10 cellular contexts compared by ENCODE assay signal in the genomic region with DNA sequence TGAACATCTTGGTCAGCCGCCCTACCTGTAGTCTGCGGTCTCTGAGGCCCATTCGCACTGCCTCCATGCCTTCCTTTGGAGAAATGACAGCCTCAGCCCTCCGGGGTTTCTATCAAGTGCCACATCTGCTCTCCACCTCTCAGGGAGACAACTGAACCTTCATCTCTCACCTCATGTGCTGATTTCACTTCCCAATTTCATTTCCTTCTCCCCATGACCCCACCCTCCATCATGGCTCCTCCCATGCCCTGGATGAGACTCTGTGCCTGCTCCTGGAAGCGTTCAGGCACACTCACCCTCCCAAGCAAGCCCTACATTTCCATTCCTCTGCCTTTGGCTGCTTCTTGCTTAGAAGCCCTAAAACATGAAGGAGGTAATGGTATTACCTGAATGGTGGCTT. TPM values are rescaled to one million over a fixed set of nuclear protein-coding genes. Genes with fewer than 3 reads are reported as not detected.
DNase-seq lines count a peak whose midpoint lies in the region; ATAC-seq and TF ChIP-seq lines count a peak whose summit lies in the region.
"Had no signal": no experiment of that assay in that cellular context is flagged by ENCODE, and none has a peak within 500 bp of the region (broad histone marks: within the 10 kb centered on the region; RNA-seq: fewer than 3 reads in every experiment).

No MANE protein-coding gene starts in this region.

- H3K4me3 ChIP-seq in neuronal stem cell (ENCODE audit: low read length in 2 of 2), result no peak overlapping the region
- no peak overlapping the region for H3K4me3 ChIP-seq in GM23338
- H3K4me3 ChIP-seq: cardiac muscle cell, left ventricle myocardium inferior had no signal

- H3K79me2 ChIP-seq in GM23338 (replicated peaks; ENCODE audit: insufficient read depth), result no peaks in the 10 kb centered on the region

- H3K79me1 ChIP-seq in neuronal stem cell (ENCODE audit: low read depth, low read length), result no peaks in the 10 kb centered on the region

- H3K4me1 ChIP-seq in neuronal stem cell (ENCODE audit: control insufficient read depth in 2 of 2, insufficient read depth in 1 of 2, low read depth in 1 of 2, low read length in 2 of 2) (peaks cover 12 to 18% of the 10 kb centered on the region in 2 donors), GM23338 (ENCODE audit: insufficient read depth) (no peaks in the 10 kb centered on the region; the same call in 1 of the 2 replicates)
- H3K4me1 ChIP-seq: left ventricle myocardium inferior had no signal

- no peaks in the 10 kb centered on the region for H3K9me3 ChIP-seq in neuronal stem cell (replicated peaks in 1 of 2; ENCODE audit: control insufficient read depth in 2 of 2, insufficient read depth in 1 of 2, low read depth in 1 of 2, low read length in 2 of 2)
- H3K9me3 ChIP-seq: left ventricle myocardium inferior had no signal

- H3K27me3 ChIP-seq in neuronal stem cell (ENCODE audit: control insufficient read depth in 3 of 3, insufficient read depth in 3 of 3, low read depth in 1 of 3, low read length in 3 of 3) (no peaks in the 10 kb centered on the region), GM23338 (ENCODE audit: insufficient read depth) (no peaks in the 10 kb centered on the region)
- H3K27me3 ChIP-seq: cardiac muscle cell had no signal

- no peak overlapping the region for H3K4me2 ChIP-seq in neuronal stem cell (ENCODE audit: insufficient read depth, low read length, poor library complexity, severe bottlenecking)
- H3K4me2 ChIP-seq in GM23338, result no peak overlapping the region

- no peaks in the 10 kb centered on the region for H3K36me3 ChIP-seq in neuronal stem cell (replicated peaks in 1 of 2; ENCODE audit: control insufficient read depth in 2 of 2, insufficient read depth in 2 of 2, low read length in 2 of 2)
- no peaks in the 10 kb centered on the region for H3K36me3 ChIP-seq in GM23338 (ENCODE audit: insufficient read depth)
- H3K36me3 ChIP-seq: cardiac muscle cell, left ventricle myocardium inferior had no signal

- WGBS in neuronal stem cell (ENCODE audit: extremely low coverage in 2 of 2, insufficient read length in 2 of 2, insufficient replicate concordance in 1 of 2), 2 donors, result no CpG with 5 or more reads among the region's 5 CpGs

- no peak overlapping the region for H3K23ac ChIP-seq in neuronal stem cell (ENCODE audit: low read depth, low read length, poor library complexity)

- H4K91ac ChIP-seq in neuronal stem cell (ENCODE audit: low read depth, low read length, poor library complexity), result no peak overlapping the region

- H2BK15ac ChIP-seq in neuronal stem cell (ENCODE audit: low read length), result no peak overlapping the region

- no peaks in the 10 kb centered on the region for H3K9me3 Mint-ChIP-seq in GM23338

- no peak overlapping the region for H3K14ac ChIP-seq in neuronal stem cell (ENCODE audit: low read length)

- H3K27ac ChIP-seq in neuronal stem cell (replicated peaks; ENCODE audit: low read length) (no peak overlapping the region), GM23338 (ENCODE audit: low read depth) (no peak overlapping the region)
- H3K27ac ChIP-seq: cardiac muscle cell, left ventricle myocardium inferior had no signal

- ATAC-seq in GM18867 (IDR thresholded peaks at IDR 0.05; ENCODE audit: unreplicated experiment) (peak; percentile 41), GM21825 (IDR thresholded peaks at IDR 0.05; ENCODE audit: unreplicated experiment) (peak; percentile 58), GM23338 (no peak)

- H2BK5ac ChIP-seq in neuronal stem cell (ENCODE audit: low read length), result peak overlapping the region; percentile 32

- no peak overlapping the region for H3K4ac ChIP-seq in neuronal stem cell (ENCODE audit: low read length)

- no peak overlapping the region for H2AFZ ChIP-seq in neuronal stem cell (ENCODE audit: low read length)
- H2AFZ ChIP-seq in GM23338, result no peak overlapping the region

- 0 out of 2 replicates have a peak, but pooled peaks cover 2% of the 10 kb centered on the region for H3K9me2 ChIP-seq in GM23338 (ENCODE audit: insufficient read depth)

- H2AK5ac ChIP-seq in neuronal stem cell (ENCODE audit: low read depth, low read length), result no peak overlapping the region

- H3K27ac Mint-ChIP-seq in GM23338, result no peak overlapping the region

- H3K36me3 Mint-ChIP-seq in GM23338 (ENCODE audit: low read depth), result no peaks in the 10 kb centered on the region

- H4K20me1 ChIP-seq in GM23338 (replicated peaks; ENCODE audit: insufficient read depth), result no peaks in the 10 kb centered on the region

- H2BK12ac ChIP-seq in neuronal stem cell (ENCODE audit: low read length), result no peak overlapping the region

- H3K4me3 Mint-ChIP-seq in GM23338, result no peak overlapping the region

- H4K8ac ChIP-seq in neuronal stem cell (ENCODE audit: low read depth, low read length), result no peak overlapping the region

- H3F3A ChIP-seq in GM23338 (replicated peaks; ENCODE audit: low read depth), result no peaks in the 10 kb centered on the region

- no peak overlapping the region for H2BK120ac ChIP-seq in neuronal stem cell (ENCODE audit: low read depth, low read length)

- H3K18ac ChIP-seq in neuronal stem cell (ENCODE audit: low read length), result no peak overlapping the region

- H3K9ac ChIP-seq in neuronal stem cell (ENCODE audit: low read depth, low read length, poor library complexity), result no peak overlapping the region

- peaks cover 26% of the 10 kb centered on the region for H3K4me1 Mint-ChIP-seq in GM23338

- DNase-seq in NOMO-1 treated with DMSO at 0.1 percent for 48 hours (lab: John Stamatoyannopoulos, UW; ENCODE audit: unreplicated experiment), result peak; percentile 83
- DNase-seq in neuronal stem cell (ENCODE audit: low spot score), result no peak
- DNase-seq in NCI-H187 treated with DMSO at 0.1 percent for 48 hours (lab: John Stamatoyannopoulos, UW), result no peak
- DNase-seq in UCSD-AML1 (lab: John Stamatoyannopoulos, UW; ENCODE audit: unreplicated experiment), result no peak
- no peak for DNase-seq in hypothalamus (lab: John Stamatoyannopoulos, UW)
- no peak for DNase-seq in GM23338 (ENCODE audit: low spot score)
- DNase-seq: left ventricle myocardium inferior had no signal

- peaks cover 26% of the 10 kb centered on the region for H3K27me3 Mint-ChIP-seq in GM23338 (ENCODE audit: insufficient read depth, low read depth, poor library complexity)

- no peak for TF ChIP-seq CTCF in GM23338 (conservative IDR thresholded peaks at IDR 0.05; ENCODE audit: low read depth in 2 of 2)

TF ChIP-seq in GM23338, 12 proteins besides CTCF, POLR2A, EP300 and RAD21:
- TF ChIP-seq ZNF114 (CRISPR knock-in tag; IDR thresholded peaks at IDR 0.05) (no peak), JUNB (IDR thresholded peaks at IDR 0.05; ENCODE audit: unreplicated experiment) (no peak), EZH2phosphoT487 (IDR thresholded peaks at IDR 0.05; ENCODE audit: unreplicated experiment) (no peak)
TF ChIP-seq in GM23338: peak in this region for 0.

RNA-seq across cellular contexts. Expression of gene SCD, which starts 7.8 kb away (rescaled TPM):
- 373 TPM for polyA plus RNA-seq in neuronal stem cell (2013, experiment 1 of 2)
- polyA plus RNA-seq in neuronal stem cell (2013, experiment 2 of 2), result 380 TPM
- total RNA-seq in GM23338 (2014; rRNA removed; shearing (Covaris generic)), result 781 and 816 TPM in 2 replicates
- 325 and 338 TPM in 2 replicates for polyA plus RNA-seq in GM23338 (2016; fragmentation: Nextera tagmentation; extraction: Ambion mirVana)

RNA-seq across cellular contexts. Expression of gene PKD2L1, which starts 9.2 kb away (rescaled TPM):
- polyA plus RNA-seq in neuronal stem cell (2013, experiment 1 of 2), result 0.01 TPM
- polyA plus RNA-seq in neuronal stem cell (2013, experiment 2 of 2), result 0.10 TPM
- not detected in 2 replicates for total RNA-seq in GM23338 (2014; rRNA removed; shearing (Covaris generic))
- polyA plus RNA-seq in GM23338 (2016; fragmentation: Nextera tagmentation; extraction: Ambion mirVana), result not detected in 2 replicates
- total RNA-seq: cardiac muscle cell, left ventricle myocardium inferior had no signal
- polyA plus RNA-seq: cardiac muscle cell had no signal

RNA-seq across cellular contexts. Expression of gene BLOC1S2, which starts 52.8 kb away (rescaled TPM):
- 52.9 TPM for polyA plus RNA-seq in neuronal stem cell (2013, experiment 1 of 2)
- 52.4 TPM for polyA plus RNA-seq in neuronal stem cell (2013, experiment 2 of 2)
- 68.4 and 72.8 TPM in 2 replicates for total RNA-seq in GM23338 (2014; rRNA removed; shearing (Covaris generic))
- 69.0 and 69.6 TPM in 2 replicates for polyA plus RNA-seq in GM23338 (2016; fragmentation: Nextera tagmentation; extraction: Ambion mirVana)
